ENCODE assay signal across 28 cellular contexts in the genomic region with DNA sequence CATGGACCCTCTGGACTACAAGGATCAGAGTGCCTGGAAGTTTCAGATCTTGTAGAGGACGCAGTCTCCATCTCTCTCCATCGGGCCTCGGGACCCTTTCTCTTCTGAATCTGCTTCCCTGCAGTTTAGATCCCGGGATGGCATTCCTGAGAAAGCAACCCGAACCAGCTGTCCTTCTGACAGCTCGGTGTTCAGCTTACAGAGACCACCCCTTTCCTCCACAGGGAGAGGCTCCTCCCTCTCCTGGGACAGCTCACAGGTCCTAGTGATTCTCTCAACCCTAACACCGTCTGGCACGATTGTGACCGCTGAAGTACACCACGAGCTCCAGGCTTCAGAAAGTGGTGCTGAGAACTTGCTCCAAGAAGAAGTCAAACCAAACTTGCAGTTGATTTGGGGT. TPM values are rescaled to one million over a fixed set of nuclear protein-coding genes. Genes with fewer than 3 reads are reported as not detected.
DNase-seq lines count a peak whose midpoint lies in the region; ATAC-seq, FAIRE-seq and TF ChIP-seq lines count a peak whose summit lies in the region.
"Had no signal": no experiment of that assay in that cellular context is flagged by ENCODE, and none has a peak within 500 bp of the region (broad histone marks: within the 10 kb centered on the region; RNA-seq: fewer than 3 reads in every experiment).

No MANE protein-coding gene starts in this region.

- H3K79me1 ChIP-seq in H1 (ENCODE audit: low read depth, low read length), result no peaks in the 10 kb centered on the region

- H3K56ac ChIP-seq in H1 (replicated peaks; ENCODE audit: insufficient read length, low read depth, low read length), result no peak overlapping the region

- POLR2A ChIA-PET in SK-N-SH (lab: Yijun Ruan, JAX) (no interaction called here), H1 (lab: Charles Lee; ENCODE audit: partially characterized antibody) (interaction anchor here (0.5 to 1.8 kb wide), 3 partner anchors 10 to 74 kb away, joined by 3 to 18 read pairs (median 3); no protein-coding TSS in a partner anchor)

- no peak overlapping the region; the same call in 1 of the 2 replicates for H3K18ac ChIP-seq in H1 (ENCODE audit: extremely low read depth, low read length)

- no peak overlapping the region for H3K4me2 ChIP-seq in SK-N-SH
- peak overlapping the region; percentile 21 to 38; a peak in 3 of 4 replicates for H3K4me2 ChIP-seq in H1 (ENCODE audit: insufficient read depth in 1 of 2, low read depth in 2 of 2, low read length in 2 of 2)

- ATAC-seq in SK-N-SH treated with all-trans-retinoic acid at 6 μM for 48 hours, result peak; percentile 55
- ATAC-seq in lung (ENCODE audit: insufficient read depth, low FRiP score), result peak; percentile 34
- no peak for ATAC-seq in GM18519 (IDR thresholded peaks at IDR 0.05; ENCODE audit: low FRiP score, unreplicated experiment)
- ATAC-seq: activated T-cell treated with anti-CD3 and anti-CD28 coated beads, Interleukin-2, amount 50 U/mL, for 4 hours; heart left ventricle; Right ventricle myocardium inferior had no signal

- H3K23ac ChIP-seq in H1 (ENCODE audit: insufficient read length), result no peak overlapping the region

- no peaks in the 10 kb centered on the region for H3K9me2 ChIP-seq in SK-N-SH

- H3K14ac ChIP-seq in H1 (ENCODE audit: insufficient read length), result no peak overlapping the region

- CTCF ChIA-PET in SK-N-SH (lab: Yijun Ruan, JAX), result interaction anchor here (1.4 to 1.8 kb wide), 2 partner anchors 9 to 24 kb away, joined by 5 to 7 read pairs; no protein-coding TSS in a partner anchor
- CTCF ChIA-PET in H1 (lab: Charles Lee; ENCODE audit: partially characterized antibody), result interaction anchor here (0.7 to 2.7 kb wide), 7 partner anchors 9 to 74 kb away, joined by 4 to 12 read pairs (median 7); no protein-coding TSS in a partner anchor

- TF ChIP-seq RAD21 in SK-N-SH (IDR thresholded peaks at IDR 0.05; ENCODE audit: low read length) (no peak), H1 (IDR thresholded peaks at IDR 0.05 in 1 of 2, conservative IDR thresholded peaks at IDR 0.05 in 1 of 2; ENCODE audit: low read depth in 2 of 2, low read length in 2 of 2) (no peak)

- H4K91ac ChIP-seq in H1 (replicated peaks; ENCODE audit: insufficient read length, low read length), result no peak overlapping the region

- peaks cover 50% of the 10 kb centered on the region for H3K27me3 ChIP-seq in SK-N-SH (ENCODE audit: insufficient read depth)
- H3K27me3 ChIP-seq in H1 (replicated peaks in 1 of 4; ENCODE audit: control insufficient read depth in 3 of 4, extremely low read depth in 1 of 4, insufficient read depth in 3 of 4, low read length in 3 of 4), result no peaks in the 10 kb centered on the region
- no peaks in the 10 kb centered on the region for H3K27me3 ChIP-seq in lung (ENCODE audit: control insufficient read depth, insufficient read depth)
- H3K27me3 ChIP-seq in thyroid gland, result no peaks in the 10 kb centered on the region
- no peaks in the 10 kb centered on the region for H3K27me3 ChIP-seq in right atrium auricular region

- H4K8ac ChIP-seq in H1 (ENCODE audit: extremely low read depth, insufficient read depth, low read length), result no peak overlapping the region

- no peak overlapping the region for H4K5ac ChIP-seq in H1 (ENCODE audit: insufficient read length, low read depth, low read length)

- no peak overlapping the region for H2BK5ac ChIP-seq in H1 (ENCODE audit: low read depth, low read length)

- H2BK12ac ChIP-seq in H1 (ENCODE audit: low read depth, low read length), result peak overlapping the region; percentile 5; the same call in 1 of the 2 replicates

- no peak overlapping the region for H3K4ac ChIP-seq in H1 (replicated peaks; ENCODE audit: insufficient read length, low read depth, low read length)

- no peak overlapping the region for H3K27ac ChIP-seq in SK-N-SH (ENCODE audit: low read depth in 2 of 2, low read length in 1 of 2)
- no peak overlapping the region for H3K27ac ChIP-seq in H1 (ENCODE audit: low read depth, low read length)
- no peak overlapping the region for H3K27ac ChIP-seq in lung (ENCODE audit: low read depth in 1 of 2, low read length in 1 of 2)
- no peak overlapping the region for H3K27ac ChIP-seq in thyroid gland
- H3K27ac ChIP-seq in right atrium auricular region, result no peak overlapping the region
- H3K27ac ChIP-seq: dorsolateral prefrontal cortex, epithelial cell of prostate, heart left ventricle, HL-60 had no signal

- H3F3A ChIP-seq in SK-N-SH (replicated peaks; ENCODE audit: insufficient read depth), result peaks cover 11% of the 10 kb centered on the region

- H3K23me2 ChIP-seq in H1 (ENCODE audit: low read depth, low read length), result no peaks in the 10 kb centered on the region; the same call in 1 of the 2 replicates

- H3K36me3 ChIP-seq in SK-N-SH (replicated peaks in 1 of 2; ENCODE audit: control insufficient read depth in 1 of 2, insufficient read depth in 2 of 2, low read length in 1 of 2) (no peaks in the 10 kb centered on the region), H1 (ENCODE audit: control insufficient read depth in 2 of 4, insufficient read depth in 4 of 4, low read length in 3 of 4) (no peaks in the 10 kb centered on the region), lung (ENCODE audit: control insufficient read depth in 2 of 2, insufficient read depth in 2 of 2, low read length in 2 of 2) (no peaks in the 10 kb centered on the region), thyroid gland (no peaks in the 10 kb centered on the region), right atrium auricular region (no peaks in the 10 kb centered on the region)
- H3K36me3 ChIP-seq: heart left ventricle had no signal

- no peak overlapping the region for H2AFZ ChIP-seq in SK-N-SH (ENCODE audit: low read depth)
- H2AFZ ChIP-seq in H1 (ENCODE audit: low read length), result no peak overlapping the region

- peak; percentile 78 for FAIRE-seq in H1 (lab: Jason Lieb, UNC)
- FAIRE-seq: GM12891, islet of Langerhans had no signal

- DNase-seq in SK-N-SH (no peak), H1 (ENCODE audit: low read depth in 1 of 2, low spot score in 2 of 2) (no peak), lung (ENCODE audit: low spot score) (no peak), thyroid gland (peak; percentile 6 to 20), right atrium auricular region (ENCODE audit: low spot score) (no peak)
- no peak for DNase-seq in activated CD4-positive, alpha-beta T cell treated with anti-CD3 and anti-CD28 coated beads, Interleukin-2, amount 50 U/mL, for 1 hour
- DNase-seq: activated CD4-positive, alpha-beta T cell treated with anti-CD3 and anti-CD28 coated beads for 1 hour; activated CD8-positive, alpha-beta memory T cell treated with anti-CD3 and anti-CD28 coated beads for 24 hours; activated naive CD4-positive, alpha-beta T cell treated with Interleukin-2 at 50 U/mL for 16 hours; activated T-cell treated with anti-CD3 and anti-CD28 coated beads, Interleukin-2, amount 50 U/mL, for 4 hours; DMS79 treated with DMSO at 0.1 percent for 48 hours; dorsolateral prefrontal cortex; heart left ventricle; IMR-90; mammary epithelial cell; naive B cell; NCI-H2107; NCI-H526; stimulated activated CD8-positive, alpha-beta memory T cell treated with anti-CD3 and anti-CD28 coated beads, Interleukin-4, amount 100 ng/mL, for 48 hours; trophoblast cell had no signal

- H3K79me2 ChIP-seq in SK-N-SH (ENCODE audit: insufficient read depth), result no peaks in the 10 kb centered on the region
- H3K79me2 ChIP-seq in H1 (ENCODE audit: control insufficient read depth in 1 of 2, insufficient read depth in 2 of 2, low read length in 2 of 2), result no peaks in the 10 kb centered on the region

- no peaks in the 10 kb centered on the region for H3K9me3 ChIP-seq in SK-N-SH
- no peaks in the 10 kb centered on the region for H3K9me3 ChIP-seq in H1 (ENCODE audit: insufficient read depth in 2 of 2, low read depth in 1 of 2, low read length in 1 of 2)
- no peaks in the 10 kb centered on the region for H3K9me3 ChIP-seq in lung (ENCODE audit: control insufficient read depth in 2 of 2, insufficient read depth in 1 of 2, low read length in 1 of 2)
- no peaks in the 10 kb centered on the region for H3K9me3 ChIP-seq in thyroid gland
- H3K9me3 ChIP-seq in right atrium auricular region, result no peaks in the 10 kb centered on the region
- H3K9me3 ChIP-seq: heart left ventricle had no signal

- no peak overlapping the region for H2AK5ac ChIP-seq in H1 (ENCODE audit: low read depth, low read length)

- H2BK20ac ChIP-seq in H1 (ENCODE audit: low read length), result no peak overlapping the region

- intact Hi-C loops in thyroid gland (cut with DNase I), result no loop called here

- no peaks in the 10 kb centered on the region for H3K4me1 ChIP-seq in SK-N-SH (ENCODE audit: control insufficient read depth in 1 of 2, insufficient read depth in 2 of 2, low read depth in 1 of 2, low read length in 1 of 2)
- peaks cover 0 to 10% (median 4%) of the 10 kb centered on the region in 4 experiments; a peak in 3 of 7 replicates for H3K4me1 ChIP-seq in H1 (replicated peaks in 1 of 4; ENCODE audit: control insufficient read depth in 3 of 4, insufficient read depth in 4 of 4, low read length in 3 of 4)
- peaks cover 0 to 2% of the 10 kb centered on the region in 2 donors for H3K4me1 ChIP-seq in lung (ENCODE audit: control insufficient read depth in 2 of 2, insufficient read depth in 2 of 2, low read length in 2 of 2)
- no peaks in the 10 kb centered on the region for H3K4me1 ChIP-seq in thyroid gland
- H3K4me1 ChIP-seq in right atrium auricular region, result no peaks in the 10 kb centered on the region
- H3K4me1 ChIP-seq: heart left ventricle had no signal

- H3K4me3 ChIP-seq in SK-N-SH (ENCODE audit: low read depth in 2 of 2, low read length in 1 of 2), result no peak overlapping the region
- no peak overlapping the region for H3K4me3 ChIP-seq in H1 (ENCODE audit: extremely low read depth in 1 of 4, insufficient read depth in 2 of 4, low read depth in 3 of 4, low read length in 4 of 4)
- H3K4me3 ChIP-seq in lung, result no peak overlapping the region
- no peak overlapping the region for H3K4me3 ChIP-seq in thyroid gland (replicated peaks in 1 of 3)
- no peak overlapping the region for H3K4me3 ChIP-seq in right atrium auricular region
- H3K4me3 ChIP-seq: dorsolateral prefrontal cortex, heart left ventricle had no signal

- TF ChIP-seq POLR2A in H1 (IDR thresholded peaks at IDR 0.05; ENCODE audit: control extremely low read depth in 1 of 2, low read depth in 2 of 2, low read length in 2 of 2) (no peak), thyroid gland (IDR thresholded peaks at IDR 0.05) (no peak)

- H4K20me1 ChIP-seq in SK-N-SH (ENCODE audit: insufficient read depth) (no peaks in the 10 kb centered on the region), H1 (replicated peaks in 1 of 2; ENCODE audit: control insufficient read depth in 1 of 2, insufficient read depth in 2 of 2, low read length in 2 of 2) (peaks cover 0 to 3% of the 10 kb centered on the region in 2 experiments)

- WGBS in SK-N-SH (ENCODE audit: low lambda C conversion rate), result 15% methylated on average over 6 of the region's 10 CpGs
- WGBS in H1 (ENCODE audit: extremely low coverage in 1 of 2, insufficient coverage in 1 of 2, insufficient read length in 1 of 2, insufficient replicate concordance in 2 of 2, low coverage in 1 of 2, low lambda C conversion rate in 2 of 2, missing lambda C conversion rate in 1 of 2), 2 experiments, result 63% methylated on average over 10 of the region's 10 CpGs; no CpG with 5 or more reads in 1 of the 2 experiments
- whole genome bisulfite sequencing in lung, 2 donors, result 28 to 39% methylated on average over 10 of the region's 10 CpGs
- WGBS in thyroid gland, 2 donors, result 10 to 20% methylated on average over 10 of the region's 10 CpGs

- H2BK15ac ChIP-seq in H1 (ENCODE audit: low read length), result no peak overlapping the region

- TF ChIP-seq CTCF in SK-N-SH (IDR thresholded peaks at IDR 0.05), result no peak
- no peak for TF ChIP-seq CTCF in H1 (IDR thresholded peaks at IDR 0.05; ENCODE audit: control extremely low read depth in 1 of 3, insufficient read depth in 1 of 3, low read depth in 1 of 3, low read length in 3 of 3)
- TF ChIP-seq CTCF in lung (IDR thresholded peaks at IDR 0.05; ENCODE audit: control extremely low read depth, extremely low read depth), result no peak
- TF ChIP-seq CTCF in thyroid gland (IDR thresholded peaks at IDR 0.05), result no peak
- TF ChIP-seq CTCF in right atrium auricular region (IDR thresholded peaks at IDR 0.05), result no peak

- TF ChIP-seq EP300 in SK-N-SH (IDR thresholded peaks at IDR 0.05; ENCODE audit: borderline replicate concordance in 1 of 2, low read depth in 1 of 2, low read length in 1 of 2), result no peak
- TF ChIP-seq EP300 in H1 (IDR thresholded peaks at IDR 0.05; ENCODE audit: borderline replicate concordance in 1 of 2, low read depth in 2 of 2, low read length in 2 of 2), result no peak

- no peak overlapping the region for H2BK120ac ChIP-seq in H1 (replicated peaks; ENCODE audit: low read depth, low read length)

- no peak overlapping the region for H3K9ac ChIP-seq in SK-N-SH
- H3K9ac ChIP-seq in H1 (replicated peaks in 1 of 4; ENCODE audit: extremely low read depth in 1 of 4, low read depth in 3 of 4, low read length in 3 of 4), result no peak overlapping the region; a peak in 1 of 7 replicates

RNA-seq across cellular contexts. Expression of gene CRX, which starts 18.2 kb away (rescaled TPM):
- polyA plus RNA-seq in SK-N-SH (2012; rRNA removed), result not detected in 2 replicates
- not detected in 2 replicates for polyA plus RNA-seq in SK-N-SH (2012; cell fraction: cytosol; rRNA removed)
- polyA plus RNA-seq in SK-N-SH (2012; cell fraction: nucleus; rRNA removed), result not detected in 2 replicates
- not detected in 2 replicates for total RNA-seq in H1 (2021; fragmentation: NEBNext Ultra II Directional; extraction: Animal tissue kit (Norgen Biotek cat#: 25700))
- polyA plus RNA-seq in H1 (2011; rRNA removed), result 0.06 and 0.08 TPM in 2 replicates
- polyA plus RNA-seq in H1 (2011; cell fraction: cytosol; rRNA removed), result 0.04 TPM
- 0.03 TPM for polyA plus RNA-seq in H1 (2011; cell fraction: nucleus; rRNA removed)
- 0.08 to 0.24 TPM (median 0.23 TPM) in 3 of 4 replicates, not detected in the other for polyA plus RNA-seq in H1 (2012, experiment 1 of 2)
- polyA plus RNA-seq in H1 (2012, experiment 2 of 2), result 0.08 TPM
- polyA plus RNA-seq in H1 (2013, experiment 1 of 2), result 0.02 TPM
- polyA plus RNA-seq in H1 (2013, experiment 2 of 2), result not detected
- 0.06 and 0.07 TPM in 2 replicates for polyA minus RNA-seq in H1 (2011; rRNA and poly(A)+ RNA removed)
- polyA minus RNA-seq in H1 (2011; cell fraction: cytosol; rRNA and poly(A)+ RNA removed), result not detected
- polyA minus RNA-seq in H1 (2011; cell fraction: nucleus; rRNA and poly(A)+ RNA removed), result not detected
- total RNA-seq in lung, result not detected
- polyA plus RNA-seq in lung, result under 1 TPM in 1 of 2 donors, not detected in 1; 0.02 TPM
- not detected for total RNA-seq in thyroid gland
- not detected for total RNA-seq in right atrium auricular region
- total RNA-seq: A172; activated T-cell treated with anti-CD3 and anti-CD28 coated beads, Interleukin-2, amount 50 U/mL, for 4 hours; heart left ventricle; IMR-90; mammary epithelial cell; Right ventricle myocardium inferior had no signal
- polyA plus RNA-seq: heart left ventricle, IMR-90, mammary epithelial cell had no signal

RNA-seq across cellular contexts. Expression of gene TPRX2, which starts 19.1 kb away (rescaled TPM):
- polyA plus RNA-seq in SK-N-SH (2012; rRNA removed) (not detected in 2 replicates), H1 (2011; rRNA removed) (not detected in 2 replicates), lung (not detected)
- not detected in 2 replicates for polyA plus RNA-seq in SK-N-SH (2012; cell fraction: cytosol; rRNA removed)
- not detected in 2 replicates for polyA plus RNA-seq in SK-N-SH (2012; cell fraction: nucleus; rRNA removed)
- total RNA-seq in H1 (2021; fragmentation: NEBNext Ultra II Directional; extraction: Animal tissue kit (Norgen Biotek cat#: 25700)), result not detected in 2 replicates
- polyA plus RNA-seq in H1 (2011; cell fraction: cytosol; rRNA removed), result not detected
- not detected for polyA plus RNA-seq in H1 (2011; cell fraction: nucleus; rRNA removed)
- not detected in 4 replicates for polyA plus RNA-seq in H1 (2012, experiment 1 of 2)
- not detected for polyA plus RNA-seq in H1 (2012, experiment 2 of 2)
- 0.10 TPM for polyA plus RNA-seq in H1 (2013, experiment 1 of 2)
- not detected for polyA plus RNA-seq in H1 (2013, experiment 2 of 2)
- not detected in 2 replicates for polyA minus RNA-seq in H1 (2011; rRNA and poly(A)+ RNA removed)
- not detected for polyA minus RNA-seq in H1 (2011; cell fraction: cytosol; rRNA and poly(A)+ RNA removed)
- polyA minus RNA-seq in H1 (2011; cell fraction: nucleus; rRNA and poly(A)+ RNA removed), result not detected
- total RNA-seq in lung (not detected), thyroid gland (not detected), right atrium auricular region (not detected)
- total RNA-seq: A172; activated T-cell treated with anti-CD3 and anti-CD28 coated beads, Interleukin-2, amount 50 U/mL, for 4 hours; dorsolateral prefrontal cortex; heart left ventricle; IMR-90; mammary epithelial cell; Right ventricle myocardium inferior had no signal
- polyA plus RNA-seq: heart left ventricle, IMR-90, mammary epithelial cell had no signal

RNA-seq across cellular contexts. Expression of gene TPRX1, which starts 35.6 kb away (rescaled TPM):
- not detected in 2 replicates for polyA plus RNA-seq in SK-N-SH (2012; rRNA removed)
- polyA plus RNA-seq in SK-N-SH (2012; cell fraction: cytosol; rRNA removed), result 0.01 TPM in 1 of 2 replicates, not detected in the other
- polyA plus RNA-seq in SK-N-SH (2012; cell fraction: nucleus; rRNA removed), result not detected in 2 replicates
- total RNA-seq in H1 (2021; fragmentation: NEBNext Ultra II Directional; extraction: Animal tissue kit (Norgen Biotek cat#: 25700)), result not detected in 2 replicates
- 0.03 and 0.05 TPM in 2 replicates for polyA plus RNA-seq in H1 (2011; rRNA removed)
- not detected for polyA plus RNA-seq in H1 (2011; cell fraction: cytosol; rRNA removed)
- not detected for polyA plus RNA-seq in H1 (2011; cell fraction: nucleus; rRNA removed)
- not detected in 4 replicates for polyA plus RNA-seq in H1 (2012, experiment 1 of 2)
- polyA plus RNA-seq in H1 (2012, experiment 2 of 2), result not detected
- 0.04 TPM for polyA plus RNA-seq in H1 (2013, experiment 1 of 2)
- polyA plus RNA-seq in H1 (2013, experiment 2 of 2), result 0.04 TPM
- polyA minus RNA-seq in H1 (2011; rRNA and poly(A)+ RNA removed), result not detected in 2 replicates
- not detected for polyA minus RNA-seq in H1 (2011; cell fraction: cytosol; rRNA and poly(A)+ RNA removed)
- polyA minus RNA-seq in H1 (2011; cell fraction: nucleus; rRNA and poly(A)+ RNA removed), result not detected
- total RNA-seq in lung, result not detected
- not detected for polyA plus RNA-seq in lung
- not detected for total RNA-seq in thyroid gland
- not detected for total RNA-seq in right atrium auricular region
- total RNA-seq: A172; activated T-cell treated with anti-CD3 and anti-CD28 coated beads, Interleukin-2, amount 50 U/mL, for 4 hours; dorsolateral prefrontal cortex; heart left ventricle; IMR-90; mammary epithelial cell; Right ventricle myocardium inferior had no signal
- polyA plus RNA-seq: heart left ventricle, IMR-90, mammary epithelial cell had no signal

RNA-seq across cellular contexts. Expression of gene SULT2A1, which starts 46.2 kb away (rescaled TPM):
- not detected in 2 replicates for polyA plus RNA-seq in SK-N-SH (2012; rRNA removed)
- not detected in 2 replicates for polyA plus RNA-seq in SK-N-SH (2012; cell fraction: cytosol; rRNA removed)
- polyA plus RNA-seq in SK-N-SH (2012; cell fraction: nucleus; rRNA removed), result not detected in 2 replicates
- not detected in 2 replicates for total RNA-seq in H1 (2021; fragmentation: NEBNext Ultra II Directional; extraction: Animal tissue kit (Norgen Biotek cat#: 25700))
- not detected in 2 replicates for polyA plus RNA-seq in H1 (2011; rRNA removed)
- polyA plus RNA-seq in H1 (2011; cell fraction: cytosol; rRNA removed), result not detected
- polyA plus RNA-seq in H1 (2011; cell fraction: nucleus; rRNA removed), result not detected
- polyA plus RNA-seq in H1 (2012, experiment 1 of 2), result not detected in 4 replicates
- not detected for polyA plus RNA-seq in H1 (2012, experiment 2 of 2)
- not detected for polyA plus RNA-seq in H1 (2013, experiment 1 of 2)
- not detected for polyA plus RNA-seq in H1 (2013, experiment 2 of 2)
- polyA minus RNA-seq in H1 (2011; rRNA and poly(A)+ RNA removed), result not detected in 2 replicates
- not detected for polyA minus RNA-seq in H1 (2011; cell fraction: cytosol; rRNA and poly(A)+ RNA removed)
- polyA minus RNA-seq in H1 (2011; cell fraction: nucleus; rRNA and poly(A)+ RNA removed), result not detected
- total RNA-seq in lung, result under 1 TPM in 1 of 2 donors, not detected in 1; 0.15 TPM
- polyA plus RNA-seq in lung, result under 1 TPM in 1 of 2 donors, not detected in 1; 0.01 TPM
- not detected for total RNA-seq in thyroid gland
- total RNA-seq in right atrium auricular region, result not detected
- total RNA-seq: A172, heart left ventricle, IMR-90, mammary epithelial cell, Right ventricle myocardium inferior had no signal
- polyA plus RNA-seq: heart left ventricle, IMR-90, mammary epithelial cell had no signal

Comparison
In these comparisons a context has a peak if more than half of its experiments do, and no peak if none do; other contexts are left out.
1. DNase-seq: peak in thyroid gland (2 of 2); none in SK-N-SH (single experiment), H1 (0 of 2), lung (single experiment), right atrium auricular region (single experiment) and activated CD4-positive, alpha-beta T cell treated with anti-CD3 and anti-CD28 coated beads, Interleukin-2, amount 50 U/mL, for 1 hour (single experiment).